ENCODE assay signal across 1 cellular context in the genomic region with DNA sequence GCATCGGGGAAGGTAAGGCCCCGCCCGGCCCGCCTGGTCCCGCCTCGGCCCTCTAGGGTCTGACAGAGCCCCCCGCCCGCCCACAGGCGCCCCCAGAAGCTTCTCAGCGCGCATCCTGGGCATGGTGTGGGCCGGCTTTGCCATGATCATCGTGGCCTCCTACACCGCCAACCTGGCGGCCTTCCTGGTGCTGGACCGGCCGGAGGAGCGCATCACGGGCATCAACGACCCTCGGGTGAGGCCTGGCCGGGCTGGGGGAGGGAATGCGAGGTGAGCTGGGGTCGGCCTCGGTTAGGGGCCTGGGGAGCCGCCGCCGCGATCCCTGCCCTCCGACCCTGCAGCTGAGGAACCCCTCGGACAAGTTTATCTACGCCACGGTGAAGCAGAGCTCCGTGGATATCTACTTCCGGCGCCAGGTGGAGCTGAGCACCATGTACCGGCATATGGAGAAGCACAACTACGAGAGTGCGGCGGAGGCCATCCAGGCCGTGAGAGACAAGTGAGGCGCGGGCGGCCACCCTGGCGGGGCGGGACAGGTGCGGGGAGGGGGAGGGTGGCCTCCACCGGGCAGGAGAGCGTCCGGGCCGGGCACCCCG.
TF ChIP-seq lines count a peak whose summit lies in the region.

No MANE protein-coding gene starts in this region.

TF ChIP-seq in WTC11, 78 proteins besides CTCF, POLR2A, EP300 and RAD21 (continued from another document):
- TF ChIP-seq, protein P1, sequence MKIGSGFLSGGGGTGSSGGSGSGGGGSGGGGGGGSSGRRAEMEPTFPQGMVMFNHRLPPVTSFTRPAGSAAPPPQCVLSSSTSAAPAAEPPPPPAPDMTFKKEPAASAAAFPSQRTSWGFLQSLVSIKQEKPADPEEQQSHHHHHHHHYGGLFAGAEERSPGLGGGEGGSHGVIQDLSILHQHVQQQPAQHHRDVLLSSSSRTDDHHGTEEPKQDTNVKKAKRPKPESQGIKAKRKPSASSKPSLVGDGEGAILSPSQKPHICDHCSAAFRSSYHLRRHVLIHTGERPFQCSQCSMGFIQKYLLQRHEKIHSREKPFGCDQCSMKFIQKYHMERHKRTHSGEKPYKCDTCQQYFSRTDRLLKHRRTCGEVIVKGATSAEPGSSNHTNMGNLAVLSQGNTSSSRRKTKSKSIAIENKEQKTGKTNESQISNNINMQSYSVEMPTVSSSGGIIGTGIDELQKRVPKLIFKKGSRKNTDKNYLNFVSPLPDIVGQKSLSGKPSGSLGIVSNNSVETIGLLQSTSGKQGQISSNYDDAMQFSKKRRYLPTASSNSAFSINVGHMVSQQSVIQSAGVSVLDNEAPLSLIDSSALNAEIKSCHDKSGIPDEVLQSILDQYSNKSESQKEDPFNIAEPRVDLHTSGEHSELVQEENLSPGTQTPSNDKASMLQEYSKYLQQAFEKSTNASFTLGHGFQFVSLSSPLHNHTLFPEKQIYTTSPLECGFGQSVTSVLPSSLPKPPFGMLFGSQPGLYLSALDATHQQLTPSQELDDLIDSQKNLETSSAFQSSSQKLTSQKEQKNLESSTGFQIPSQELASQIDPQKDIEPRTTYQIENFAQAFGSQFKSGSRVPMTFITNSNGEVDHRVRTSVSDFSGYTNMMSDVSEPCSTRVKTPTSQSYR (CRISPR knock-in tag; IDR thresholded peaks at IDR 0.05) = no peak
- TF ChIP-seq, protein P2, sequence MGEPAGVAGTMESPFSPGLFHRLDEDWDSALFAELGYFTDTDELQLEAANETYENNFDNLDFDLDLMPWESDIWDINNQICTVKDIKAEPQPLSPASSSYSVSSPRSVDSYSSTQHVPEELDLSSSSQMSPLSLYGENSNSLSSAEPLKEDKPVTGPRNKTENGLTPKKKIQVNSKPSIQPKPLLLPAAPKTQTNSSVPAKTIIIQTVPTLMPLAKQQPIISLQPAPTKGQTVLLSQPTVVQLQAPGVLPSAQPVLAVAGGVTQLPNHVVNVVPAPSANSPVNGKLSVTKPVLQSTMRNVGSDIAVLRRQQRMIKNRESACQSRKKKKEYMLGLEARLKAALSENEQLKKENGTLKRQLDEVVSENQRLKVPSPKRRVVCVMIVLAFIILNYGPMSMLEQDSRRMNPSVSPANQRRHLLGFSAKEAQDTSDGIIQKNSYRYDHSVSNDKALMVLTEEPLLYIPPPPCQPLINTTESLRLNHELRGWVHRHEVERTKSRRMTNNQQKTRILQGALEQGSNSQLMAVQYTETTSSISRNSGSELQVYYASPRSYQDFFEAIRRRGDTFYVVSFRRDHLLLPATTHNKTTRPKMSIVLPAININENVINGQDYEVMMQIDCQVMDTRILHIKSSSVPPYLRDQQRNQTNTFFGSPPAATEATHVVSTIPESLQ (CRISPR knock-in tag; IDR thresholded peaks at IDR 0.05) = no peak
- TF ChIP-seq SP1 (CRISPR knock-in tag; conservative IDR thresholded peaks at IDR 0.05) = no peak
- no peak for TF ChIP-seq ZNF671 (CRISPR knock-in tag; IDR thresholded peaks at IDR 0.05)
- TF ChIP-seq, protein P3, sequence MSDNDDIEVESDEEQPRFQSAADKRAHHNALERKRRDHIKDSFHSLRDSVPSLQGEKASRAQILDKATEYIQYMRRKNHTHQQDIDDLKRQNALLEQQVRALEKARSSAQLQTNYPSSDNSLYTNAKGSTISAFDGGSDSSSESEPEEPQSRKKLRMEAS (CRISPR knock-in tag; IDR thresholded peaks at IDR 0.05) = 0 out of 2 replicates have a peak, but pooled peaks have one; percentile 15
- TF ChIP-seq ETV6 (CRISPR knock-in tag; IDR thresholded peaks at IDR 0.05) = peak; percentile 42; the same call in 1 of the 2 replicates
- TF ChIP-seq ZNF423 (CRISPR knock-in tag; IDR thresholded peaks at IDR 0.05) = no peak
- TF ChIP-seq, protein P4, sequence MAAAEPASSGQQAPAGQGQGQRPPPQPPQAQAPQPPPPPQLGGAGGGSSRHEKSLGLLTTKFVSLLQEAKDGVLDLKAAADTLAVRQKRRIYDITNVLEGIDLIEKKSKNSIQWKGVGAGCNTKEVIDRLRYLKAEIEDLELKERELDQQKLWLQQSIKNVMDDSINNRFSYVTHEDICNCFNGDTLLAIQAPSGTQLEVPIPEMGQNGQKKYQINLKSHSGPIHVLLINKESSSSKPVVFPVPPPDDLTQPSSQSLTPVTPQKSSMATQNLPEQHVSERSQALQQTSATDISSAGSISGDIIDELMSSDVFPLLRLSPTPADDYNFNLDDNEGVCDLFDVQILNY (CRISPR knock-in tag; IDR thresholded peaks at IDR 0.05) = 0 out of 2 replicates have a peak, but pooled peaks have one; percentile 24
- no peak for TF ChIP-seq GABPB1 (CRISPR knock-in tag; IDR thresholded peaks at IDR 0.05)
- TF ChIP-seq, protein P5, sequence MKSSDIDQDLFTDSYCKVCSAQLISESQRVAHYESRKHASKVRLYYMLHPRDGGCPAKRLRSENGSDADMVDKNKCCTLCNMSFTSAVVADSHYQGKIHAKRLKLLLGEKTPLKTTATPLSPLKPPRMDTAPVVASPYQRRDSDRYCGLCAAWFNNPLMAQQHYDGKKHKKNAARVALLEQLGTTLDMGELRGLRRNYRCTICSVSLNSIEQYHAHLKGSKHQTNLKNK (CRISPR knock-in tag; IDR thresholded peaks at IDR 0.05) = no peak
- TF ChIP-seq, protein P6, sequence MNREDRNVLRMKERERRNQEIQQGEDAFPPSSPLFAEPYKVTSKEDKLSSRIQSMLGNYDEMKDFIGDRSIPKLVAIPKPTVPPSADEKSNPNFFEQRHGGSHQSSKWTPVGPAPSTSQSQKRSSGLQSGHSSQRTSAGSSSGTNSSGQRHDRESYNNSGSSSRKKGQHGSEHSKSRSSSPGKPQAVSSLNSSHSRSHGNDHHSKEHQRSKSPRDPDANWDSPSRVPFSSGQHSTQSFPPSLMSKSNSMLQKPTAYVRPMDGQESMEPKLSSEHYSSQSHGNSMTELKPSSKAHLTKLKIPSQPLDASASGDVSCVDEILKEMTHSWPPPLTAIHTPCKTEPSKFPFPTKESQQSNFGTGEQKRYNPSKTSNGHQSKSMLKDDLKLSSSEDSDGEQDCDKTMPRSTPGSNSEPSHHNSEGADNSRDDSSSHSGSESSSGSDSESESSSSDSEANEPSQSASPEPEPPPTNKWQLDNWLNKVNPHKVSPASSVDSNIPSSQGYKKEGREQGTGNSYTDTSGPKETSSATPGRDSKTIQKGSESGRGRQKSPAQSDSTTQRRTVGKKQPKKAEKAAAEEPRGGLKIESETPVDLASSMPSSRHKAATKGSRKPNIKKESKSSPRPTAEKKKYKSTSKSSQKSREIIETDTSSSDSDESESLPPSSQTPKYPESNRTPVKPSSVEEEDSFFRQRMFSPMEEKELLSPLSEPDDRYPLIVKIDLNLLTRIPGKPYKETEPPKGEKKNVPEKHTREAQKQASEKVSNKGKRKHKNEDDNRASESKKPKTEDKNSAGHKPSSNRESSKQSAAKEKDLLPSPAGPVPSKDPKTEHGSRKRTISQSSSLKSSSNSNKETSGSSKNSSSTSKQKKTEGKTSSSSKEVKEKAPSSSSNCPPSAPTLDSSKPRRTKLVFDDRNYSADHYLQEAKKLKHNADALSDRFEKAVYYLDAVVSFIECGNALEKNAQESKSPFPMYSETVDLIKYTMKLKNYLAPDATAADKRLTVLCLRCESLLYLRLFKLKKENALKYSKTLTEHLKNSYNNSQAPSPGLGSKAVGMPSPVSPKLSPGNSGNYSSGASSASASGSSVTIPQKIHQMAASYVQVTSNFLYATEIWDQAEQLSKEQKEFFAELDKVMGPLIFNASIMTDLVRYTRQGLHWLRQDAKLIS (CRISPR knock-in tag; IDR thresholded peaks at IDR 0.05; ENCODE audit: borderline replicate concordance) = no peak
- TF ChIP-seq FOXJ3 (CRISPR knock-in tag; IDR thresholded peaks at IDR 0.05; ENCODE audit: borderline replicate concordance) = no peak
- TF ChIP-seq ZNF416 (CRISPR knock-in tag; IDR thresholded peaks at IDR 0.05) = no peak
